Comparison of ENCODE assay signal across 11 cellular contexts in genomic region chr1:16979475-16980327, GRCh38. TPM values are rescaled to one million over a fixed set of nuclear protein-coding genes. Genes with fewer than 3 reads are reported as not detected.
DNase-seq lines count a peak whose midpoint lies in the region; ATAC-seq, FAIRE-seq and TF ChIP-seq lines count a peak whose summit lies in the region.
"Had no signal": no experiment of that assay in that cellular context is flagged by ENCODE, and none has a peak within 500 bp of the region (broad histone marks: within the 10 kb centered on the region; RNA-seq: fewer than 3 reads in every experiment).

No MANE protein-coding gene starts in this region.

- H3K27me3 ChIP-seq in HepG2 (ENCODE audit: control insufficient read depth in 1 of 2, insufficient read depth in 2 of 2, low read length in 2 of 2) (peaks cover 4 to 30% of the 10 kb centered on the region in 2 experiments; a peak in 3 of 5 replicates), right lobe of liver (no peaks in the 10 kb centered on the region), muscle layer of colon (ENCODE audit: control insufficient read depth in 1 of 2, insufficient read depth in 2 of 2, low read length in 2 of 2) (peaks cover 0 to 10% of the 10 kb centered on the region in 2 donors)
- peaks cover 3% of the 10 kb centered on the region for H3K27me3 ChIP-seq in effector memory CD4-positive, alpha-beta T cell (replicated peaks; ENCODE audit: control insufficient read depth, insufficient read depth, low read length, poor library complexity, severe bottlenecking)

- TF ChIP-seq CTCF in HepG2 (CRISPR knock-in tag; IDR thresholded peaks at IDR 0.05) (no peak), right lobe of liver (IDR thresholded peaks at IDR 0.05) (no peak)

- ATAC-seq in HepG2 (no peak), right lobe of liver (no peak), GM21367 (IDR thresholded peaks at IDR 0.05; ENCODE audit: unreplicated experiment) (no peak)

- H3K4me3 ChIP-seq in HepG2 (replicated peaks in 1 of 3; ENCODE audit: insufficient read depth in 1 of 3, low read depth in 2 of 3, low read length in 3 of 3) (peak overlapping the region in 2 of 3 experiments; percentile 34 to 54; a peak in 3 of 6 replicates), right lobe of liver (no peak overlapping the region), muscle layer of colon (ENCODE audit: low read depth in 1 of 2, low read length in 2 of 2) (peak overlapping the region; percentile 58 to 77)
- peak overlapping the region; percentile 32 for H3K4me3 ChIP-seq in effector memory CD4-positive, alpha-beta T cell (ENCODE audit: insufficient read depth, low read depth, low read length, poor library complexity, severe bottlenecking)

- H3K9ac ChIP-seq in HepG2 (ENCODE audit: insufficient read depth, low read depth, low read length) (no peak overlapping the region), muscle layer of colon (ENCODE audit: low read length) (no peak overlapping the region)

- WGBS in HepG2 (ENCODE audit: low lambda C conversion rate): 32% methylated on average over 30 of the region's 44 CpGs
- WGBS in right lobe of liver (ENCODE audit: insufficient coverage, low coverage, low lambda C conversion rate, missing lambda C conversion rate): 22% methylated on average over 15 of the region's 44 CpGs

- peak overlapping the region; percentile 36; the same call in 1 of the 2 replicates for H3K4me2 ChIP-seq in HepG2 (ENCODE audit: low read depth, low read length)

- H3K79me2 ChIP-seq in HepG2 (ENCODE audit: insufficient read depth, low read length): no peaks in the 10 kb centered on the region

- H3K9me3 ChIP-seq in HepG2 (ENCODE audit: low read length) (no peaks in the 10 kb centered on the region), right lobe of liver (no peaks in the 10 kb centered on the region), muscle layer of colon (ENCODE audit: low read length) (no peaks in the 10 kb centered on the region)
- H3K9me3 ChIP-seq in effector memory CD4-positive, alpha-beta T cell (ENCODE audit: control insufficient read depth, low read length): no peaks in the 10 kb centered on the region

- H3K27ac ChIP-seq in HepG2 (ENCODE audit: extremely low read length, insufficient read depth, low read length) (no peak overlapping the region), right lobe of liver (no peak overlapping the region), muscle layer of colon (ENCODE audit: low read depth, low read length) (peak overlapping the region; percentile 27)
- H3K27ac ChIP-seq in effector memory CD4-positive, alpha-beta T cell (ENCODE audit: insufficient read depth, low read length, poor library complexity, severe bottlenecking): no peak overlapping the region

- no peak for FAIRE-seq in HepG2 (lab: Jason Lieb, UNC)

- no peak for TF ChIP-seq RAD21 in HepG2 (CRISPR knock-in tag; IDR thresholded peaks at IDR 0.05)

- POLR2A ChIA-PET in HepG2 (lab: Yijun Ruan, JAX): no interaction called here

- H3K4me1 ChIP-seq in HepG2 (ENCODE audit: insufficient read depth, low read length): peaks cover 41% of the 10 kb centered on the region
- H3K4me1 ChIP-seq in right lobe of liver: no peaks in the 10 kb centered on the region
- H3K4me1 ChIP-seq in effector memory CD4-positive, alpha-beta T cell (ENCODE audit: control insufficient read depth, insufficient read depth, low read length, poor library complexity, severe bottlenecking): peaks cover 4% of the 10 kb centered on the region
- H3K4me1 ChIP-seq in muscle layer of colon (ENCODE audit: insufficient read depth, low read length): peaks cover 9% of the 10 kb centered on the region

- no peaks in the 10 kb centered on the region for H4K20me1 ChIP-seq in HepG2 (ENCODE audit: insufficient read depth, low read length)

- no peak overlapping the region for H2AFZ ChIP-seq in HepG2 (ENCODE audit: low read length)

- TF ChIP-seq POLR2A in HepG2 (IDR thresholded peaks at IDR 0.05; ENCODE audit: insufficient read depth in 1 of 2, low read depth in 2 of 2, low read length in 2 of 2): no peak
- TF ChIP-seq POLR2A in right lobe of liver (IDR thresholded peaks at IDR 0.05): no peak

- in situ Hi-C loops in HepG2 (cut with HindIII; ENCODE audit: extremely low pct_ligation_motif_present, low pct_unique_long_range_greater_than_20kb): no loop called here

- no peak for TF ChIP-seq EP300 in HepG2 (IDR thresholded peaks at IDR 0.05; ENCODE audit: low read depth in 2 of 2, low read length in 2 of 2)
- no peak for TF ChIP-seq EP300 in HepG2 (CRISPR knock-in tag; IDR thresholded peaks at IDR 0.05; ENCODE audit: borderline replicate concordance)

- no peaks in the 10 kb centered on the region for H3K36me3 ChIP-seq in HepG2 (replicated peaks in 1 of 2; ENCODE audit: control insufficient read depth in 1 of 2, insufficient read depth in 2 of 2, low read length in 2 of 2)
- no peaks in the 10 kb centered on the region for H3K36me3 ChIP-seq in right lobe of liver
- H3K36me3 ChIP-seq in effector memory CD4-positive, alpha-beta T cell (ENCODE audit: control insufficient read depth, insufficient read depth, low read length): no peaks in the 10 kb centered on the region
- H3K36me3 ChIP-seq in muscle layer of colon (ENCODE audit: insufficient read depth, low read length): no peaks in the 10 kb centered on the region

- CTCF ChIA-PET in HepG2 (lab: Yijun Ruan, JAX; ENCODE audit: low intra/inter-chr PET ratio, low total read pairs): no interaction called here

- intact Hi-C loops in HepG2 (cut with micrococcal nuclease; ENCODE audit: unreplicated experiment) (no loop called here), right lobe of liver (cut with DNase I) (no loop called here)

- BruUV-seq in HepG2 (replicated peaks; lab: Mats Ljungman, UMichigan): no TSS peak

- no peak for DNase-seq in HepG2 (ENCODE audit: low spot score)
- no peak for DNase-seq in right lobe of liver
- no peak for DNase-seq in effector memory CD4-positive, alpha-beta T cell
- DNase-seq in NOMO-1 treated with dmso at 0.1 percent for 144 hours (lab: John Stamatoyannopoulos, UW; ENCODE audit: unreplicated experiment): no peak
- no peak for DNase-seq in NCI-H82 treated with DMSO at 0.1 percent for 48 hours (lab: John Stamatoyannopoulos, UW; ENCODE audit: unreplicated experiment)
- DNase-seq in NCI-H82 (lab: John Stamatoyannopoulos, UW): no peak
- DNase-seq: activated naive CD4-positive, alpha-beta T cell treated with anti-CD3 and anti-CD28 coated beads, Interleukin-2, amount 50 U/mL, for 16 hours; DND-41; NCI-H510A treated with DMSO at 0.1 percent for 48 hours had no signal

RNA-seq across cellular contexts. Expression of gene MFAP2, which starts 0.7 kb away (rescaled TPM):
- total RNA-seq in HepG2 (2016; rRNA removed; fragmentation: Illumina TruSeq; extraction: Trizol): 0.21 and 1.1 TPM in 2 replicates
- total RNA-seq in HepG2 (2016; cell fraction: cytosol; rRNA removed; fragmentation: Illumina TruSeq; extraction: Trizol; ENCODE audit: low read depth): 0.40 and 0.62 TPM in 2 replicates
- total RNA-seq in HepG2 (2016; cell fraction: insoluble cytoplasmic fraction; rRNA removed; fragmentation: Illumina TruSeq; extraction: Trizol): 0.27 and 0.93 TPM in 2 replicates
- 0.37 and 0.38 TPM in 2 replicates for total RNA-seq in HepG2 (2016; cell fraction: membrane; rRNA removed; fragmentation: Illumina TruSeq; extraction: Trizol)
- total RNA-seq in HepG2 (2016; cell fraction: nucleus; rRNA removed; fragmentation: Illumina TruSeq; extraction: Trizol): 0.66 and 1.8 TPM in 2 replicates
- 1.4 and 2.1 TPM in 2 replicates for polyA plus RNA-seq in HepG2 (2011; rRNA removed)
- polyA plus RNA-seq in HepG2 (2011; cell fraction: cytosol; rRNA removed): 1.5 and 1.8 TPM in 2 replicates
- 3.8 and 4.2 TPM in 2 replicates for polyA plus RNA-seq in HepG2 (2011; cell fraction: nucleus; rRNA removed)
- polyA plus RNA-seq in HepG2 (2012): 1.1 and 1.6 TPM in 2 replicates
- polyA plus RNA-seq in HepG2 (2016; cell fraction: cytosol; fragmentation: Illumina TruSeq; extraction: Trizol; ENCODE audit: low read depth): 1.2 and 1.3 TPM in 2 replicates
- 0.25 and 0.36 TPM in 2 replicates for polyA plus RNA-seq in HepG2 (2016; cell fraction: insoluble cytoplasmic fraction; fragmentation: Illumina TruSeq; extraction: Trizol; ENCODE audit: low read depth)
- 0.59 and 0.74 TPM in 2 replicates for polyA plus RNA-seq in HepG2 (2016; cell fraction: membrane; fragmentation: Illumina TruSeq; extraction: Trizol; ENCODE audit: low read depth)
- polyA plus RNA-seq in HepG2 (2016; cell fraction: nucleus; fragmentation: Illumina TruSeq; extraction: Trizol; ENCODE audit: insufficient read depth, low read depth): 1.4 and 2.5 TPM in 2 replicates
- 1.7 TPM in 1 of 2 replicates, not detected in the other for polyA minus RNA-seq in HepG2 (2011; rRNA and poly(A)+ RNA removed; ENCODE audit: low replicate concordance)
- 0.62 TPM in 1 of 2 replicates, not detected in the other for polyA minus RNA-seq in HepG2 (2011; cell fraction: cytosol; rRNA and poly(A)+ RNA removed)
- 1.4 TPM in 1 of 2 replicates, not detected in the other for polyA minus RNA-seq in HepG2 (2011; cell fraction: nucleus; rRNA and poly(A)+ RNA removed)
- total RNA-seq in right lobe of liver: 1 to 10 TPM in 2 of 6 experiments, under 1 TPM in 1, not detected in 3; 0.35 to 1.3 (median 1.2) TPM

RNA-seq across cellular contexts. Expression of gene ATP13A2, which starts 32.0 kb away (rescaled TPM):
- total RNA-seq in HepG2 (2016; rRNA removed; fragmentation: Illumina TruSeq; extraction: Trizol) (14.4 and 16.2 TPM in 2 replicates), right lobe of liver (10 to 100 TPM in 3 of 6 experiments, 1 to 10 TPM in 3; 5.0 to 12.5 (median 9.2) TPM)
- 3.0 and 3.3 TPM in 2 replicates for total RNA-seq in HepG2 (2016; cell fraction: cytosol; rRNA removed; fragmentation: Illumina TruSeq; extraction: Trizol; ENCODE audit: low read depth)
- 8.8 and 17.7 TPM in 2 replicates for total RNA-seq in HepG2 (2016; cell fraction: insoluble cytoplasmic fraction; rRNA removed; fragmentation: Illumina TruSeq; extraction: Trizol)
- 9.8 and 12.1 TPM in 2 replicates for total RNA-seq in HepG2 (2016; cell fraction: membrane; rRNA removed; fragmentation: Illumina TruSeq; extraction: Trizol)
- 17.5 and 18.8 TPM in 2 replicates for total RNA-seq in HepG2 (2016; cell fraction: nucleus; rRNA removed; fragmentation: Illumina TruSeq; extraction: Trizol)
- polyA plus RNA-seq in HepG2 (2011; rRNA removed): 13.2 and 20.1 TPM in 2 replicates
- polyA plus RNA-seq in HepG2 (2011; cell fraction: cytosol; rRNA removed): 10.6 and 20.7 TPM in 2 replicates
- 55.3 TPM in 2 replicates for polyA plus RNA-seq in HepG2 (2011; cell fraction: nucleus; rRNA removed)
- polyA plus RNA-seq in HepG2 (2012): 12.3 and 21.9 TPM in 2 replicates
- polyA plus RNA-seq in HepG2 (2016; cell fraction: cytosol; fragmentation: Illumina TruSeq; extraction: Trizol; ENCODE audit: low read depth): 4.2 and 5.1 TPM in 2 replicates
- 10.4 and 14.1 TPM in 2 replicates for polyA plus RNA-seq in HepG2 (2016; cell fraction: insoluble cytoplasmic fraction; fragmentation: Illumina TruSeq; extraction: Trizol; ENCODE audit: low read depth)
- polyA plus RNA-seq in HepG2 (2016; cell fraction: membrane; fragmentation: Illumina TruSeq; extraction: Trizol; ENCODE audit: low read depth): 8.9 and 9.5 TPM in 2 replicates
- 30.5 and 36.7 TPM in 2 replicates for polyA plus RNA-seq in HepG2 (2016; cell fraction: nucleus; fragmentation: Illumina TruSeq; extraction: Trizol; ENCODE audit: insufficient read depth, low read depth)
- polyA minus RNA-seq in HepG2 (2011; rRNA and poly(A)+ RNA removed; ENCODE audit: low replicate concordance): 32.4 and 84.8 TPM in 2 replicates
- polyA minus RNA-seq in HepG2 (2011; cell fraction: cytosol; rRNA and poly(A)+ RNA removed): 26.9 and 31.8 TPM in 2 replicates
- 9.3 and 18.5 TPM in 2 replicates for polyA minus RNA-seq in HepG2 (2011; cell fraction: nucleus; rRNA and poly(A)+ RNA removed)

RNA-seq across cellular contexts. Expression of gene CROCC, which starts 58.0 kb away (rescaled TPM):
- total RNA-seq in HepG2 (2016; rRNA removed; fragmentation: Illumina TruSeq; extraction: Trizol) (2.6 and 7.8 TPM in 2 replicates), right lobe of liver (10 to 100 TPM in 3 of 6 experiments, 1 to 10 TPM in 3; 6.5 to 12.7 (median 9.4) TPM)
- 3.6 and 4.0 TPM in 2 replicates for total RNA-seq in HepG2 (2016; cell fraction: cytosol; rRNA removed; fragmentation: Illumina TruSeq; extraction: Trizol; ENCODE audit: low read depth)
- 2.9 and 8.4 TPM in 2 replicates for total RNA-seq in HepG2 (2016; cell fraction: insoluble cytoplasmic fraction; rRNA removed; fragmentation: Illumina TruSeq; extraction: Trizol)
- total RNA-seq in HepG2 (2016; cell fraction: membrane; rRNA removed; fragmentation: Illumina TruSeq; extraction: Trizol): 2.6 and 3.1 TPM in 2 replicates
- total RNA-seq in HepG2 (2016; cell fraction: nucleus; rRNA removed; fragmentation: Illumina TruSeq; extraction: Trizol): 8.6 and 11.9 TPM in 2 replicates
- 15.5 and 16.6 TPM in 2 replicates for polyA plus RNA-seq in HepG2 (2011; rRNA removed)
- 3.4 and 5.7 TPM in 2 replicates for polyA plus RNA-seq in HepG2 (2011; cell fraction: cytosol; rRNA removed)
- 81.7 and 94.3 TPM in 2 replicates for polyA plus RNA-seq in HepG2 (2011; cell fraction: nucleus; rRNA removed)
- 6.3 and 6.8 TPM in 2 replicates for polyA plus RNA-seq in HepG2 (2012)
- 0.84 and 0.97 TPM in 2 replicates for polyA plus RNA-seq in HepG2 (2016; cell fraction: cytosol; fragmentation: Illumina TruSeq; extraction: Trizol; ENCODE audit: low read depth)
- polyA plus RNA-seq in HepG2 (2016; cell fraction: insoluble cytoplasmic fraction; fragmentation: Illumina TruSeq; extraction: Trizol; ENCODE audit: low read depth): 2.3 and 2.7 TPM in 2 replicates
- 1.2 and 1.7 TPM in 2 replicates for polyA plus RNA-seq in HepG2 (2016; cell fraction: membrane; fragmentation: Illumina TruSeq; extraction: Trizol; ENCODE audit: low read depth)
- polyA plus RNA-seq in HepG2 (2016; cell fraction: nucleus; fragmentation: Illumina TruSeq; extraction: Trizol; ENCODE audit: insufficient read depth, low read depth): 42.1 and 44.2 TPM in 2 replicates
- polyA minus RNA-seq in HepG2 (2011; rRNA and poly(A)+ RNA removed; ENCODE audit: low replicate concordance): 18.9 and 23.5 TPM in 2 replicates
- 3.0 and 3.3 TPM in 2 replicates for polyA minus RNA-seq in HepG2 (2011; cell fraction: cytosol; rRNA and poly(A)+ RNA removed)
- 22.1 and 23.3 TPM in 2 replicates for polyA minus RNA-seq in HepG2 (2011; cell fraction: nucleus; rRNA and poly(A)+ RNA removed)

Comparison
In these comparisons a context has a peak if more than half of its experiments do, and no peak if none do; other contexts are left out.
1. H3K4me3 ChIP-seq: peak in HepG2 (2 of 3), effector memory CD4-positive, alpha-beta T cell (single experiment) and muscle layer of colon (2 of 2); none in right lobe of liver (0 of 3).